ENCODE assay signal across 6 cellular contexts in the genomic region with DNA sequence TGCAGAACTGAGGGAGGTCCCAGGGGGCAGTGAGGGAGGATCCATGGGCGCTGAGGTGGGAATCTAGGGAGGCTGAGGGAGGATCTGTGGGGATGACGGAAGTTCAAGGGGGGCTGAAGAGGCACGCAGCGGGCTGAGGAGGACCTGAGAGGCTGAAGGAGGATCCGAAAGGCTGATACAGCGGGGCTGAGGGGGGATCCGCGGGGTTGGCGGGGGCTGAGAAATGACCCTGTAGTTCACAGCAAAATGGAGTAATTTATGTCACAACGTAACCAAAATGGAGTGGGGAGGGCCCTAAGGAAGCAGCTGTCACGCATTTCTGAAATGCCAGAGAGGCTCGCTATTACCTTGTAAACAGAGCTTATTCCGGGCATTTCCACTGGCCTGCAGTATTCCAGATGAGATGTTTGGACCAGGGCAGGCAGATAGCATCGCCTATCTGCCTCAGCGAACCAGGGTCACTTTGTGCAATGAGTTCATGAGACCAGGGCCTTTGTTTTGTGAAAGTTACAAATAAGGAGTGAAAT. TPM values are rescaled to one million over a fixed set of nuclear protein-coding genes. Genes with fewer than 3 reads are reported as not detected.
A peak's percentile ranks its signal among the peaks of the same experiment; 100 is the strongest.
DNase-seq lines count a peak whose midpoint lies in the region; ATAC-seq, FAIRE-seq and TF ChIP-seq lines count a peak whose summit lies in the region.

No MANE protein-coding gene starts in this region.

- H3K36me3 ChIP-seq in bronchial epithelial cell (ENCODE audit: control insufficient read depth, insufficient read depth, low read length) (peaks cover 4% of the 10 kb centered on the region), neural progenitor cell (no peaks in the 10 kb centered on the region)

- TF ChIP-seq CTCF in bronchial epithelial cell (IDR thresholded peaks at IDR 0.05; ENCODE audit: insufficient read depth, low read length, severe bottlenecking) (no peak), neural progenitor cell (IDR thresholded peaks at IDR 0.05) (no peak)

- peak overlapping the region; percentile 88 for H3K27ac Mint-ChIP-seq in activated CD4-positive, alpha-beta T cell treated with anti-CD3 and anti-CD28 coated beads, Interleukin-2, amount 10 ng/mL, durations not matched to agents 24 days and 14 days
- H3K27ac Mint-ChIP-seq in neural progenitor cell, result peak overlapping the region; percentile 93

- H3K9ac ChIP-seq in neural progenitor cell, result no peak overlapping the region

- no peaks in the 10 kb centered on the region for H3K9me3 ChIP-seq in neural progenitor cell (ENCODE audit: low read depth)

- peaks cover 3% of the 10 kb centered on the region for H3K4me1 ChIP-seq in neural progenitor cell

- H3K4me3 ChIP-seq in bronchial epithelial cell (ENCODE audit: low read depth, low read length) (peak overlapping the region; percentile 97), neural progenitor cell (peak overlapping the region; percentile 99)

- no peaks in the 10 kb centered on the region for H3K27me3 ChIP-seq in bronchial epithelial cell (ENCODE audit: control insufficient read depth, insufficient read depth, low read length)
- H3K27me3 ChIP-seq in neural progenitor cell, result peaks cover 8% of the 10 kb centered on the region

- H3K4me1 Mint-ChIP-seq in activated CD4-positive, alpha-beta T cell treated with anti-CD3 and anti-CD28 coated beads, Interleukin-2, amount 10 ng/mL, durations not matched to agents 24 days and 14 days, result peaks cover 20% of the 10 kb centered on the region
- peaks cover 14% of the 10 kb centered on the region for H3K4me1 Mint-ChIP-seq in neural progenitor cell

- intact Hi-C loops in activated CD4-positive, alpha-beta T cell treated with anti-CD3 and anti-CD28 coated beads, Interleukin-2, amount 10 ng/mL, durations not matched to agents 24 days and 14 days (cut with micrococcal nuclease), result loop anchor here (1.0 to 10.0 kb wide), 7 partner anchors 28 to 345 kb away; a partner anchor contains a TSS

- no peak overlapping the region for H3K27ac ChIP-seq in neural progenitor cell

- H2AFZ ChIP-seq in neural progenitor cell (replicated peaks), result peak overlapping the region; percentile 91

- peak overlapping the region; percentile 86 for H3K4me2 ChIP-seq in neural progenitor cell

- H4K20me1 ChIP-seq in neural progenitor cell (ENCODE audit: low read depth), result no peaks in the 10 kb centered on the region

- peaks cover 16% of the 10 kb centered on the region for H3K36me3 Mint-ChIP-seq in activated CD4-positive, alpha-beta T cell treated with anti-CD3 and anti-CD28 coated beads, Interleukin-2, amount 10 ng/mL, durations not matched to agents 24 days and 14 days (ENCODE audit: low read depth)
- no peaks in the 10 kb centered on the region for H3K36me3 Mint-ChIP-seq in neural progenitor cell

- H3K4me3 Mint-ChIP-seq in activated CD4-positive, alpha-beta T cell treated with anti-CD3 and anti-CD28 coated beads, Interleukin-2, amount 10 ng/mL, durations not matched to agents 24 days and 14 days, result peak overlapping the region; percentile 95
- peak overlapping the region; percentile 96 for H3K4me3 Mint-ChIP-seq in neural progenitor cell

- ATAC-seq in GM19467 (IDR thresholded peaks at IDR 0.05; ENCODE audit: unreplicated experiment), result no peak

- no peak for FAIRE-seq in bronchial epithelial cell (lab: Jason Lieb, UNC)

- H3K27me3 Mint-ChIP-seq in activated CD4-positive, alpha-beta T cell treated with anti-CD3 and anti-CD28 coated beads, Interleukin-2, amount 10 ng/mL, durations not matched to agents 24 days and 14 days, result peaks cover 2% of the 10 kb centered on the region
- H3K27me3 Mint-ChIP-seq in neural progenitor cell (ENCODE audit: insufficient read depth, low read depth), result peaks cover 12% of the 10 kb centered on the region

- H3K79me2 ChIP-seq in neural progenitor cell (ENCODE audit: low read depth), result peaks cover 14% of the 10 kb centered on the region

- no peaks in the 10 kb centered on the region for H3F3A ChIP-seq in neural progenitor cell (ENCODE audit: low read depth)

- no peak for DNase-seq in activated CD4-positive, alpha-beta T cell treated with anti-CD3 and anti-CD28 coated beads, Interleukin-2, amount 10 ng/mL, durations not matched to agents 24 days and 14 days
- no peak for DNase-seq in activated CD4-positive, alpha-beta T cell treated with anti-CD3 and anti-CD28 coated beads for 4 hours
- DNase-seq in bronchial epithelial cell (ENCODE audit: low read depth) (no peak), neural progenitor cell (ENCODE audit: low spot score) (peak; percentile 33)
- no peak for DNase-seq in central memory CD4-positive, alpha-beta T cell

- no peaks in the 10 kb centered on the region for H3K9me3 Mint-ChIP-seq in activated CD4-positive, alpha-beta T cell treated with anti-CD3 and anti-CD28 coated beads, Interleukin-2, amount 10 ng/mL, durations not matched to agents 24 days and 14 days
- no peaks in the 10 kb centered on the region for H3K9me3 Mint-ChIP-seq in neural progenitor cell

RNA-seq across cellular contexts. Expression of a gene that starts 0.9 kb away (rescaled TPM):
- total RNA-seq in activated CD4-positive, alpha-beta T cell treated with anti-CD3 and anti-CD28 coated beads, Interleukin-2, amount 10 ng/mL, durations not matched to agents 24 days and 14 days, result 55.2 and 62.2 TPM in 2 replicates
- total RNA-seq in bronchial epithelial cell (43.2 and 87.7 TPM in 2 replicates), neural progenitor cell (ENCODE audit: low replicate concordance) (42.4 and 68.3 TPM in 2 replicates)

RNA-seq across cellular contexts. Expression of a gene that starts 6.9 kb away (rescaled TPM):
- 27.5 and 33.0 TPM in 2 replicates for total RNA-seq in activated CD4-positive, alpha-beta T cell treated with anti-CD3 and anti-CD28 coated beads, Interleukin-2, amount 10 ng/mL, durations not matched to agents 24 days and 14 days
- total RNA-seq in bronchial epithelial cell (16.1 and 17.1 TPM in 2 replicates), neural progenitor cell (ENCODE audit: low replicate concordance) (11.8 and 19.7 TPM in 2 replicates)

RNA-seq across cellular contexts. Expression of a gene that starts 27.5 kb away (rescaled TPM):
- total RNA-seq in activated CD4-positive, alpha-beta T cell treated with anti-CD3 and anti-CD28 coated beads, Interleukin-2, amount 10 ng/mL, durations not matched to agents 24 days and 14 days, result 388 and 395 TPM in 2 replicates
- total RNA-seq in bronchial epithelial cell (240 and 297 TPM in 2 replicates), neural progenitor cell (ENCODE audit: low replicate concordance) (95.1 and 147 TPM in 2 replicates)

RNA-seq across cellular contexts. Expression of a gene that starts 30.1 kb away (rescaled TPM):
- 211 and 222 TPM in 2 replicates for total RNA-seq in activated CD4-positive, alpha-beta T cell treated with anti-CD3 and anti-CD28 coated beads, Interleukin-2, amount 10 ng/mL, durations not matched to agents 24 days and 14 days
- total RNA-seq in bronchial epithelial cell (519 and 695 TPM in 2 replicates), neural progenitor cell (ENCODE audit: low replicate concordance) (87.7 and 119 TPM in 2 replicates)

RNA-seq across cellular contexts. Expression of a gene that starts 39.7 kb away (rescaled TPM):
- total RNA-seq in activated CD4-positive, alpha-beta T cell treated with anti-CD3 and anti-CD28 coated beads, Interleukin-2, amount 10 ng/mL, durations not matched to agents 24 days and 14 days, result 0.69 and 0.96 TPM in 2 replicates
- total RNA-seq in bronchial epithelial cell (2.9 and 5.5 TPM in 2 replicates), neural progenitor cell (ENCODE audit: low replicate concordance) (0.25 TPM in 1 of 2 replicates, not detected in the other)
